ENCODE assay signal across 8 cellular contexts in the genomic region with DNA sequence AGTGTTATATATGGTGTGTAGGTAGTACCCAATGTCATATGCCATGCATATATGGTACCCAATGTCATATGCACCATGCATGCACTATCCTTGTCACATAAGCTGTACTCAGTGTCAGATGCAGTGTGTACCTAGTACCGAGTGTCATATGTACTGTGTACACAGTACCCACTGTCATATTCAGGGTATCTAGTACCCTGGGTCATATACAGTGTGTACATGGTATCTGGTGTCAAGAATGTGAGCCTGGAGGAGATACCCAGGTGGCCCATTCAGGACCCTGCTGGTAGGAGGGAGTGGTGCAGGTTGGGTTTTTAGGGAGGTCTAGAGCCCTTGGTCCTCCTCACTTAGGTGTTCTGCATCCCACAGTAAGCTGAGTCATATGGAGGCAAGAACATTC. TPM values are rescaled to one million over a fixed set of nuclear protein-coding genes. Genes with fewer than 3 reads are reported as not detected.
A peak's percentile ranks its signal among the peaks of the same experiment; 100 is the strongest.
DNase-seq lines count a peak whose midpoint lies in the region; ATAC-seq and TF ChIP-seq lines count a peak whose summit lies in the region.

No MANE protein-coding gene starts in this region.

- TF ChIP-seq CTCF in cardiac fibroblast (IDR thresholded peaks at IDR 0.05; ENCODE audit: low read depth, low read length), result peak; percentile 54
- peak in 2 of 3 experiments; percentile 22 to 29 for TF ChIP-seq CTCF in nephron (IDR thresholded peaks at IDR 0.05; ENCODE audit: unreplicated experiment in 3 of 3)

- H3K27me3 Mint-ChIP-seq in nephron (ENCODE audit: low read depth), result no peaks in the 10 kb centered on the region

- peaks cover 50% of the 10 kb centered on the region for H3K4me1 Mint-ChIP-seq in nephron

- peak overlapping the region; percentile 98 to 99 (median 98) for H3K27ac Mint-ChIP-seq in nephron

- peak overlapping the region; percentile 84 to 96 (median 91) for H3K4me3 Mint-ChIP-seq in nephron

- ATAC-seq in HG03442 (IDR thresholded peaks at IDR 0.05; ENCODE audit: unreplicated experiment) (peak; percentile 25), GM18517 (IDR thresholded peaks at IDR 0.05; ENCODE audit: unreplicated experiment) (no peak)

- H3K36me3 Mint-ChIP-seq in nephron (ENCODE audit: low read depth), result no peaks in the 10 kb centered on the region

- peak; percentile 12 for DNase-seq in NCI-H1105 treated with DMSO at 0.1 percent for 48 hours (lab: John Stamatoyannopoulos, UW)
- DNase-seq in NCI-H1105 (lab: John Stamatoyannopoulos, UW), result no peak
- peak; percentile 23 for DNase-seq in T-helper 9 cell
- DNase-seq in cardiac fibroblast (ENCODE audit: low read depth in 2 of 2), result peak in 1 of 2 donors; percentile 39
- DNase-seq in occipital lobe (lab: John Stamatoyannopoulos, UW), result no peak

- no peak overlapping the region for H3K4me3 ChIP-seq in cardiac fibroblast (replicated peaks in 1 of 2; ENCODE audit: low read depth in 2 of 2, low read length in 2 of 2)

- no peaks in the 10 kb centered on the region for H3K9me3 Mint-ChIP-seq in nephron

RNA-seq across cellular contexts. Expression of a gene that starts 1.8 kb away (rescaled TPM):
- total RNA-seq in occipital lobe, result 166 TPM

Comparison
In these comparisons a context has a peak if more than half of its experiments do, and no peak if none do; other contexts are left out.
1. DNase-seq: peak in NCI-H1105 treated with DMSO at 0.1 percent for 48 hours (single experiment) and T-helper 9 cell (single experiment); none in NCI-H1105 (single experiment) and occipital lobe (single experiment).